11 cellular contexts compared by ENCODE assay signal in genomic region chr14:22506778-22507351, GRCh38.
DNase-seq lines count a peak whose midpoint lies in the region; ATAC-seq, FAIRE-seq and TF ChIP-seq lines count a peak whose summit lies in the region.
"Had no signal": no experiment of that assay in that cellular context is flagged by ENCODE, and none has a peak within 500 bp of the region (broad histone marks: within the 10 kb centered on the region; RNA-seq: fewer than 3 reads in every experiment).

No MANE protein-coding gene starts in this region.

- H3K4me1 ChIP-seq in CD4-positive, alpha-beta memory T cell (ENCODE audit: insufficient read depth, low read length) = peaks cover 89% of the 10 kb centered on the region

- H3K4me1 Mint-ChIP-seq in CD4-positive, alpha-beta memory T cell = peaks cover 40 to 98% (median 48%) of the 10 kb centered on the region in 4 donors
- peaks cover 46 to 73% of the 10 kb centered on the region in 2 donors for H3K4me1 Mint-ChIP-seq in natural killer cell treated with Interleukin-12 subunit alpha and Interleukin-12 subunit beta and Interleukin-15 and Interleukin-18, amount 100 ng/mL, for 72 hours (ENCODE audit: low read depth in 2 of 2)

- peak; percentile 75 to 90 for ATAC-seq in activated naive CD4-positive, alpha-beta T cell treated with anti-CD3 and anti-CD28 coated beads, Interleukin-2, amount 50 U/mL, for 72 hours
- ATAC-seq in natural killer cell treated with Interleukin-12 subunit alpha and Interleukin-12 subunit beta and Interleukin-15 and Interleukin-18, amount 100 ng/mL, for 72 hours = peak; percentile 63 to 71
- ATAC-seq in HG02642 (IDR thresholded peaks at IDR 0.05; ENCODE audit: poor library complexity, unreplicated experiment) = no peak

- 0 out of 2 replicates have a peak, but pooled peaks have one; percentile 32 for TF ChIP-seq POLR2A in GM12891 (IDR thresholded peaks at IDR 0.05; ENCODE audit: low read depth, low read length)

- H3K27me3 ChIP-seq in CD4-positive, alpha-beta memory T cell (ENCODE audit: insufficient read depth, low read length) = no peaks in the 10 kb centered on the region
- H3K27me3 ChIP-seq: tibial artery had no signal

- H3K36me3 ChIP-seq in CD4-positive, alpha-beta memory T cell (ENCODE audit: insufficient read depth, low read length) = peaks cover 45% of the 10 kb centered on the region
- H3K36me3 ChIP-seq: tibial artery had no signal

- DNase-seq in CD4-positive, alpha-beta memory T cell = peak in 4 of 5 donors; percentile 52 to 73 (median 58)
- DNase-seq in GM12891 (ENCODE audit: insufficient read length, low spot score) (no peak), H4 (ENCODE audit: low spot score) (no peak), DMS53 treated with DMSO at 0.1 percent for 48 hours (lab: John Stamatoyannopoulos, UW; ENCODE audit: unreplicated experiment) (no peak)
- DNase-seq in activated naive CD4-positive, alpha-beta T cell treated with anti-CD3 and anti-CD28 coated beads, Interleukin-2, amount 50 U/mL, for 72 hours (ENCODE audit: low spot score in 2 of 2) = no peak
- DNase-seq in natural killer cell treated with Interleukin-12 subunit alpha and Interleukin-12 subunit beta and Interleukin-15 and Interleukin-18, amount 100 ng/mL, for 72 hours (ENCODE audit: low spot score) = no peak
- DNase-seq: activated CD4-positive, alpha-beta T cell treated with anti-CD3 and anti-CD28 coated beads for 48 hours; NCI-H1930; stimulated activated CD4-positive, alpha-beta T cell treated with anti-CD3 and anti-CD28 coated beads, Interleukin-15, amount 100 ng/mL, for 24 hours; tibial artery had no signal

- FAIRE-seq in GM12891 (lab: Jason Lieb, UNC) = no peak

- intact Hi-C loops in CD4-positive, alpha-beta memory T cell (cut with micrococcal nuclease) = no loop called here

- peaks cover 86 to 92% of the 10 kb centered on the region in 2 donors for H3K36me3 Mint-ChIP-seq in CD4-positive, alpha-beta memory T cell
- H3K36me3 Mint-ChIP-seq in activated naive CD4-positive, alpha-beta T cell treated with anti-CD3 and anti-CD28 coated beads, Interleukin-2, amount 50 U/mL, for 72 hours = peaks cover 79 to 83% of the 10 kb centered on the region in 2 donors
- H3K36me3 Mint-ChIP-seq in natural killer cell treated with Interleukin-12 subunit alpha and Interleukin-12 subunit beta and Interleukin-15 and Interleukin-18, amount 100 ng/mL, for 72 hours = no peaks in the 10 kb centered on the region

- peak overlapping the region; percentile 29 to 54 for H3K4me3 ChIP-seq in CD4-positive, alpha-beta memory T cell (ENCODE audit: low read length in 2 of 2)
- H3K4me3 ChIP-seq: tibial artery had no signal

- POLR2A ChIA-PET in CD4-positive, alpha-beta memory T cell (lab: Charles Lee; ENCODE audit: partially characterized antibody) = interaction anchor here (0.6 to 42.8 kb wide), 18 partner anchors 0 to 1502 kb away, joined by 3 to 1528 read pairs (median 6); partner anchors contain the start of gene DAD1

- CTCF ChIA-PET in CD4-positive, alpha-beta memory T cell (lab: Charles Lee; ENCODE audit: partially characterized antibody) = interaction anchor here (1.0 to 2.3 kb wide), 5 partner anchors 10 to 63 kb away, joined by 3 to 9 read pairs (median 5); no protein-coding TSS in a partner anchor

- no peaks in the 10 kb centered on the region for H3K9me3 Mint-ChIP-seq in CD4-positive, alpha-beta memory T cell
- no peaks in the 10 kb centered on the region for H3K9me3 Mint-ChIP-seq in activated naive CD4-positive, alpha-beta T cell treated with anti-CD3 and anti-CD28 coated beads, Interleukin-2, amount 50 U/mL, for 72 hours
- H3K9me3 Mint-ChIP-seq in natural killer cell treated with Interleukin-12 subunit alpha and Interleukin-12 subunit beta and Interleukin-15 and Interleukin-18, amount 100 ng/mL, for 72 hours = no peaks in the 10 kb centered on the region

- H3K27me3 Mint-ChIP-seq in CD4-positive, alpha-beta memory T cell = no peaks in the 10 kb centered on the region
- no peaks in the 10 kb centered on the region for H3K27me3 Mint-ChIP-seq in natural killer cell treated with Interleukin-12 subunit alpha and Interleukin-12 subunit beta and Interleukin-15 and Interleukin-18, amount 100 ng/mL, for 72 hours

- no peaks in the 10 kb centered on the region for H3K9me3 ChIP-seq in CD4-positive, alpha-beta memory T cell (ENCODE audit: control insufficient read depth in 1 of 2, low read length in 2 of 2)
- H3K9me3 ChIP-seq: tibial artery had no signal

- H3K27ac ChIP-seq in CD4-positive, alpha-beta memory T cell (ENCODE audit: low read depth, low read length) = peak overlapping the region; percentile 76
- H3K27ac ChIP-seq: tibial artery had no signal

- H3K4me3 Mint-ChIP-seq in CD4-positive, alpha-beta memory T cell = peak overlapping the region; percentile 76 to 92 (median 89)
- peak overlapping the region; percentile 81 for H3K4me3 Mint-ChIP-seq in natural killer cell treated with Interleukin-12 subunit alpha and Interleukin-12 subunit beta and Interleukin-15 and Interleukin-18, amount 100 ng/mL, for 72 hours

- peak overlapping the region; percentile 95 to 100 (median 98) for H3K27ac Mint-ChIP-seq in CD4-positive, alpha-beta memory T cell
- peak overlapping the region; percentile 93 to 99 for H3K27ac Mint-ChIP-seq in activated naive CD4-positive, alpha-beta T cell treated with anti-CD3 and anti-CD28 coated beads, Interleukin-2, amount 50 U/mL, for 72 hours
- peak overlapping the region; percentile 79 to 86 for H3K27ac Mint-ChIP-seq in natural killer cell treated with Interleukin-12 subunit alpha and Interleukin-12 subunit beta and Interleukin-15 and Interleukin-18, amount 100 ng/mL, for 72 hours

TF ChIP-seq in GM12891, 5 proteins besides CTCF, POLR2A, EP300 and RAD21:
- TF ChIP-seq SPI1 (IDR thresholded peaks at IDR 0.05; ENCODE audit: low read depth, low read length) (no peak), TAF1 (IDR thresholded peaks at IDR 0.05; ENCODE audit: low read depth, low read length) (peak; percentile 56; the same call in 1 of the 2 replicates), PAX5 (IDR thresholded peaks at IDR 0.05; ENCODE audit: insufficient read depth, low read length, severe bottlenecking) (no peak), POU2F2 (IDR thresholded peaks at IDR 0.05; ENCODE audit: low read depth, low read length) (0 out of 2 replicates have a peak, but pooled peaks have one; percentile 42), POLR2AphosphoS5 (IDR thresholded peaks at IDR 0.05; ENCODE audit: low read depth, low read length) (no peak)
TF ChIP-seq in GM12891: peak in this region for 2.

Comparison
In these comparisons a context has a peak if more than half of its experiments do, and no peak if none do; other contexts are left out.
1. DNase-seq: peak in CD4-positive, alpha-beta memory T cell (4 of 5); none in GM12891 (single experiment), activated naive CD4-positive, alpha-beta T cell treated with anti-CD3 and anti-CD28 coated beads, Interleukin-2, amount 50 U/mL, for 72 hours (0 of 2), natural killer cell treated with Interleukin-12 subunit alpha and Interleukin-12 subunit beta and Interleukin-15 and Interleukin-18, amount 100 ng/mL, for 72 hours (single experiment), H4 (single experiment) and DMS53 treated with DMSO at 0.1 percent for 48 hours (single experiment).
2. Peak in every context shown above with its lines, with median percentiles within 50 percentile points of each other: H3K27ac Mint-ChIP-seq.